In the genomic region with DNA sequence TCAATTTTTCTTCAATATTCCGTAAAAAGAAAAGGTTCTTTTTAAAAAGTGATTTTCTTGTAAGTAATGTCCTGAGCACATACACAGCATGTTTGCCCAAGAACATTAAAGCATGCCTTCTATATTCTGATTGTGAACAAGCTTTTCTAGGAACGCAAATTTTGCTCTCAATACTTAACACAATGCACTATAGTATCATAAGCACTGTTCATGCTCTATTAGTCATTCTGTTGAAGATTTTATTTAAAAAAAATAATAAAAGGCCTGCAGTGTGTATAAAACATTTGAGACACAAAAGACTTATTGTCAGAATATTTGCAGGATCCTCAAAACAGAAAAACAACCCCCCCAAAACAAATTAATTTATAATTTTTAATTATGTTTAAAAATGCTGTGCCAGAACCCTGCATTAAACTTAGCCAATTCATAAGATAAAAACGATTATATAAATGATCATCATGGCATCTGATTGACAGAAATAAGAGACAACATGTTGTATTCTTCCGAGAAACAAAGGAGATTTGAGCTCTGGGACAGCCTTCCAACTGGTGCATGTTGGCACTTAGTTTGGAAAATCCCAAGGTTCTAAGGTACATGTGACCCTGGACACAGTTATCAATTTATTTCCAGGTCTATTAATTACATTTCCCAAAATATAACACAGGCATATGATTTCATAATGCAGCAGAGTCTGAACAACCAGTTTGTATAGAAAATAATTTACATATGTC, we compare ENCODE assay signal across 23 cellular contexts.
"Had no signal": no experiment of that assay in that cellular context is flagged by ENCODE, and none has a peak within 500 bp of the region (broad histone marks: within the 10 kb centered on the region; RNA-seq: fewer than 3 reads in every experiment).

No MANE protein-coding gene starts in this region.

- DNase-seq: activated CD4-positive, alpha-beta T cell treated with anti-CD3 and anti-CD28 coated beads for 4 hours; activated CD4-positive, alpha-beta T cell treated with anti-CD3 and anti-CD28 coated beads, Interleukin-2, amount 50 U/mL, for 4 hours; activated naive CD4-positive, alpha-beta T cell; activated T-cell treated with anti-CD3 and anti-CD28 coated beads for 4 hours; activated T-cell treated with anti-CD3 and anti-CD28 coated beads, Interleukin-2, amount 50 U/mL, for 72 hours; colonic mucosa; effector memory CD4-positive, alpha-beta T cell; erythroblast; immature natural killer cell; naive B cell; ovary; stimulated activated CD4-positive, alpha-beta T cell treated with anti-CD3 and anti-CD28 coated beads, Interleukin-15, amount 100 ng/mL, for 24 hours; stimulated activated CD4-positive, alpha-beta T cell treated with anti-CD3 and anti-CD28 coated beads, Interleukin-2, amount 100 ng/mL, for 24 hours; stimulated activated naive CD4-positive, alpha-beta T cell treated with Interleukin-2 at 50 U/mL for 16 hours; T-helper 1 cell; uterus had no signal

- H3K4me3 ChIP-seq: colonic mucosa, gastroesophageal sphincter, lung, ovary, prostate gland, uterus had no signal

- H3K27ac ChIP-seq: colonic mucosa, gastroesophageal sphincter, ovary, prostate gland, uterus, VCaP had no signal

- H3K27ac Mint-ChIP-seq: activated naive CD4-positive, alpha-beta T cell treated with anti-CD3 and anti-CD28 coated beads, Interleukin-2, amount 50 U/mL, for 72 hours; activated T-cell treated with anti-CD3 and anti-CD28 coated beads, Interleukin-2, amount 50 U/mL, for 72 hours; immature natural killer cell; type B pancreatic cell had no signal

- H3K4me1 ChIP-seq: colonic mucosa, prostate gland, uterus had no signal

- H3K4me3 Mint-ChIP-seq: activated T-cell treated with anti-CD3 and anti-CD28 coated beads, Interleukin-2, amount 50 U/mL, for 72 hours; immature natural killer cell; naive B cell; type B pancreatic cell had no signal

- H3K36me3 ChIP-seq: colonic mucosa, gastroesophageal sphincter, ovary, prostate gland, uterus had no signal

- H3K27me3 ChIP-seq: colonic mucosa, gastroesophageal sphincter, ovary, uterus had no signal

- H3K9me3 ChIP-seq: colonic mucosa, gastroesophageal sphincter, ovary, prostate gland, uterus had no signal

- ATAC-seq: activated naive CD4-positive, alpha-beta T cell treated with anti-CD3 and anti-CD28 coated beads, Interleukin-2, amount 50 U/mL, for 72 hours; activated T-cell treated with anti-CD3 and anti-CD28 coated beads, Interleukin-2, amount 50 U/mL, for 72 hours; gastroesophageal sphincter; left lobe of liver had no signal

- H3K9me3 Mint-ChIP-seq: activated naive CD4-positive, alpha-beta T cell treated with anti-CD3 and anti-CD28 coated beads, Interleukin-2, amount 50 U/mL, for 72 hours; activated T-cell treated with anti-CD3 and anti-CD28 coated beads, Interleukin-2, amount 50 U/mL, for 72 hours; immature natural killer cell; naive B cell; type B pancreatic cell had no signal
